8 cellular contexts compared by ENCODE assay signal in genomic region chr17:47821031-47821423, GRCh38. TPM values are rescaled to one million over a fixed set of nuclear protein-coding genes. Genes with fewer than 3 reads are reported as not detected.
DNase-seq lines count a peak whose midpoint lies in the region; ATAC-seq and TF ChIP-seq lines count a peak whose summit lies in the region.

No MANE protein-coding gene starts in this region.

- H3K9ac ChIP-seq in BLaER1 (peak overlapping the region; percentile 85), KMS-11 (peak overlapping the region; percentile 45; the same call in 1 of the 2 replicates), colonic mucosa (ENCODE audit: low read depth in 2 of 2, low read length in 2 of 2) (peak overlapping the region; percentile 80 to 84)

- H3K27me3 ChIP-seq in BLaER1 (no peaks in the 10 kb centered on the region), KMS-11 (ENCODE audit: insufficient read depth, low read depth) (no peaks in the 10 kb centered on the region), colonic mucosa (no peaks in the 10 kb centered on the region)

- H3K27me3 Mint-ChIP-seq in naive thymus-derived CD8-positive, alpha-beta T cell = no peaks in the 10 kb centered on the region

- peaks cover 26% of the 10 kb centered on the region for H3K4me1 ChIP-seq in BLaER1
- H3K4me1 ChIP-seq in KMS-11 (ENCODE audit: low read depth, poor library complexity, severe bottlenecking) = peaks cover 23% of the 10 kb centered on the region
- H3K4me1 ChIP-seq in colonic mucosa = no peaks in the 10 kb centered on the region

- intact Hi-C loops in colonic mucosa (cut with DNase I) = no loop called here

- H3K36me3 ChIP-seq in BLaER1 (peaks cover 67% of the 10 kb centered on the region), KMS-11 (ENCODE audit: insufficient read depth) (no peaks in the 10 kb centered on the region; the same call in 1 of the 2 replicates), colonic mucosa (peaks cover 9% of the 10 kb centered on the region)

- no peaks in the 10 kb centered on the region for H3K9me3 Mint-ChIP-seq in naive thymus-derived CD8-positive, alpha-beta T cell

- H3K27ac ChIP-seq in BLaER1 (peak overlapping the region; percentile 81), KMS-11 (no peak overlapping the region), colonic mucosa (peak overlapping the region; percentile 76)

- peak overlapping the region; percentile 91 for H3K4me2 ChIP-seq in BLaER1
- peak overlapping the region; percentile 72 for H3K4me2 ChIP-seq in KMS-11

- peak overlapping the region; percentile 74 to 96 (median 94) for H3K27ac Mint-ChIP-seq in naive thymus-derived CD8-positive, alpha-beta T cell

- peaks cover 12 to 30% (median 26%) of the 10 kb centered on the region in 4 donors for H3K4me1 Mint-ChIP-seq in naive thymus-derived CD8-positive, alpha-beta T cell

- ATAC-seq in naive thymus-derived CD8-positive, alpha-beta T cell = no peak

- TF ChIP-seq CTCF in KMS-11 (conservative IDR thresholded peaks at IDR 0.05; ENCODE audit: low read depth, low read length) = no peak
- TF ChIP-seq CTCF in colonic mucosa (IDR thresholded peaks at IDR 0.05) = no peak

- no peaks in the 10 kb centered on the region for H3K79me2 ChIP-seq in KMS-11 (ENCODE audit: insufficient read depth, low read depth)

- H3K4me3 ChIP-seq in BLaER1 (peak overlapping the region; percentile 88), KMS-11 (IDR thresholded peaks at IDR 0.05; ENCODE audit: insufficient read depth, low read depth, low read length) (no peak overlapping the region), colonic mucosa (peak overlapping the region; percentile 64)

- H3K9me3 ChIP-seq in BLaER1 (no peaks in the 10 kb centered on the region), colonic mucosa (no peaks in the 10 kb centered on the region)

- peak overlapping the region; percentile 92 to 99 (median 98) for H3K4me3 Mint-ChIP-seq in naive thymus-derived CD8-positive, alpha-beta T cell

- peaks cover 0 to 47% (median 14%) of the 10 kb centered on the region in 3 donors for H3K36me3 Mint-ChIP-seq in naive thymus-derived CD8-positive, alpha-beta T cell

- POLR2A ChIA-PET in naive thymus-derived CD8-positive, alpha-beta T cell (lab: Charles Lee) = interaction anchor here (0.6 to 2.6 kb wide), 6 partner anchors 8 to 149 kb away, joined by 3 to 30 read pairs (median 6); partner anchors contain the start of genes LRRC46, MRPL10, SCRN2 and SP2

- H2AFZ ChIP-seq in KMS-11 (ENCODE audit: low read depth) = peak overlapping the region; percentile 62; the same call in 1 of the 2 replicates

- no peak for DNase-seq in colonic mucosa
- DNase-seq in naive thymus-derived CD8-positive, alpha-beta T cell = no peak
- DNase-seq in CD1c-positive myeloid dendritic cell (ENCODE audit: extremely low spot score) = no peak
- DNase-seq in NCI-H1092 treated with DMSO at 0.1 percent for 48 hours (lab: John Stamatoyannopoulos, UW) = no peak
- no peak for DNase-seq in ureter (ENCODE audit: low spot score)
- DNase-seq in GM03348 (ENCODE audit: low spot score) = no peak

- H4K20me1 ChIP-seq in BLaER1 (no peaks in the 10 kb centered on the region; the same call in 1 of the 2 replicates), KMS-11 (ENCODE audit: insufficient read depth) (no peaks in the 10 kb centered on the region)

RNA-seq across cellular contexts. Expression of gene OSBPL7, which starts 0.6 kb away (rescaled TPM):
- total RNA-seq in colonic mucosa (10 to 100 TPM; 34.8 to 93.6 TPM), ureter (27.2 TPM)
- 10 to 100 TPM; 38.8 to 48.1 TPM for total RNA-seq in naive thymus-derived CD8-positive, alpha-beta T cell
- polyA plus RNA-seq in naive thymus-derived CD8-positive, alpha-beta T cell = 1 to 10 TPM; 3.6 to 6.8 (median 4.4) TPM

RNA-seq across cellular contexts. Expression of gene MRPL10, which starts 10.3 kb away (rescaled TPM):
- 10 to 100 TPM; 32.2 to 50.8 TPM for total RNA-seq in colonic mucosa
- 10 to 100 TPM; 38.2 to 41.8 TPM for total RNA-seq in naive thymus-derived CD8-positive, alpha-beta T cell
- 10 to 100 TPM; 38.3 to 68.5 (median 38.3) TPM for polyA plus RNA-seq in naive thymus-derived CD8-positive, alpha-beta T cell
- 38.2 TPM for total RNA-seq in ureter

RNA-seq across cellular contexts. Expression of gene LRRC46, which starts 10.4 kb away (rescaled TPM):
- total RNA-seq in colonic mucosa (under 1 TPM; 0.20 to 0.21 TPM), ureter (0.31 TPM)
- under 1 TPM; 0.29 to 0.85 TPM for total RNA-seq in naive thymus-derived CD8-positive, alpha-beta T cell
- under 1 TPM; 0.43 to 0.56 (median 0.48) TPM for polyA plus RNA-seq in naive thymus-derived CD8-positive, alpha-beta T cell

RNA-seq across cellular contexts. Expression of gene SCRN2, which starts 20.0 kb away (rescaled TPM):
- total RNA-seq in colonic mucosa = 10 to 100 TPM; 36.8 to 40.0 TPM
- 10 to 100 TPM; 41.4 to 46.0 TPM for total RNA-seq in naive thymus-derived CD8-positive, alpha-beta T cell
- polyA plus RNA-seq in naive thymus-derived CD8-positive, alpha-beta T cell = 10 to 100 TPM; 19.3 to 37.9 (median 21.6) TPM
- 36.5 TPM for total RNA-seq in ureter

RNA-seq across cellular contexts. Expression of gene SP6, which starts 29.9 kb away (rescaled TPM):
- total RNA-seq in colonic mucosa = 1 to 10 TPM; 8.7 to 8.8 TPM
- total RNA-seq in naive thymus-derived CD8-positive, alpha-beta T cell = under 1 TPM; 0.16 to 0.33 TPM
- under 1 TPM in 1 of 3 donors, not detected in 2; 0.13 TPM for polyA plus RNA-seq in naive thymus-derived CD8-positive, alpha-beta T cell
- 9.2 TPM for total RNA-seq in ureter
